ENCODE assay signal across 8 cellular contexts in genomic region chr1:246566128-246566807, GRCh38. TPM values are rescaled to one million over a fixed set of nuclear protein-coding genes. Genes with fewer than 3 reads are reported as not detected.
A peak's percentile ranks its signal among the peaks of the same experiment; 100 is the strongest.
DNase-seq lines count a peak whose midpoint lies in the region; ATAC-seq and TF ChIP-seq lines count a peak whose summit lies in the region.

Gene CNST, plus strand, starts transcription at chr1:246566456. Its CDS starts 25,107 bp downstream, at chr1:246591563.
Gene TFB2M, minus strand, starts transcription at chr1:246566261. Its CDS starts 123 bp downstream, at chr1:246566138.

- H3K27me3 ChIP-seq in Peyer's patch (no peaks in the 10 kb centered on the region), muscle layer of colon (ENCODE audit: control insufficient read depth in 1 of 2, insufficient read depth in 2 of 2, low read length in 2 of 2) (no peaks in the 10 kb centered on the region)

- peak; percentile 85 to 93 for TF ChIP-seq POLR2A in Peyer's patch (IDR thresholded peaks at IDR 0.05)

- peak; percentile 99 for DNase-seq in DMS53 (lab: John Stamatoyannopoulos, UW)
- peak; percentile 99 for DNase-seq in KBM-7
- peak; percentile 94 to 99 (median 97) for DNase-seq in Peyer's patch
- DNase-seq in activated T-cell treated with anti-CD3 and anti-CD28 coated beads, Interleukin-2, amount 50 U/mL, for 48 hours, result peak; percentile 96 to 98
- DNase-seq in stimulated activated CD8-positive, alpha-beta memory T cell treated with anti-CD3 and anti-CD28 coated beads, Interleukin-7, amount 100 ng/mL, for 24 hours (ENCODE audit: low read depth), result peak; percentile 86

- in situ Hi-C loops in KBM-7 (cut with MboI; ENCODE audit: low pct_unique_long_range_greater_than_20kb, low sequenced_read_pairs), result no loop called here

- peak within 1 kb of the TSS; percentile 67 for H3K9ac ChIP-seq in muscle layer of colon (ENCODE audit: low read length)

- peak in 1 of 6 experiments; percentile 11 for TF ChIP-seq CTCF in Peyer's patch (IDR thresholded peaks at IDR 0.05)

- peak within 1 kb of the TSS; percentile 75 to 99 (median 88) for H3K4me3 ChIP-seq in Peyer's patch
- peak within 1 kb of the TSS; percentile 92 to 100 for H3K4me3 ChIP-seq in muscle layer of colon (ENCODE audit: low read depth in 1 of 2, low read length in 2 of 2)

- H3K36me3 ChIP-seq in Peyer's patch, result peaks cover 0 to 13% (median 0%) of the 10 kb centered on the region in 3 donors
- H3K36me3 ChIP-seq in muscle layer of colon (ENCODE audit: insufficient read depth, low read length), result peaks cover 3% of the 10 kb centered on the region

- ATAC-seq in GM21717 (IDR thresholded peaks at IDR 0.05; ENCODE audit: unreplicated experiment) (peak; percentile 95), esophagus mucosa (peak; percentile 99)

- H3K9me3 ChIP-seq in Peyer's patch (no peaks in the 10 kb centered on the region), muscle layer of colon (ENCODE audit: low read length) (no peaks in the 10 kb centered on the region)

- H3K4me1 ChIP-seq in Peyer's patch, result peaks cover 0 to 55% (median 9%) of the 10 kb centered on the region in 4 donors
- H3K4me1 ChIP-seq in muscle layer of colon (ENCODE audit: insufficient read depth, low read length), result peaks cover 40% of the 10 kb centered on the region

- H3K27ac ChIP-seq in Peyer's patch (peak within 1 kb of the TSS; percentile 92 to 98 (median 96)), muscle layer of colon (ENCODE audit: low read depth, low read length) (peak within 1 kb of the TSS; percentile 95)

RNA-seq across cellular contexts. Expression of gene CNST, which starts in this region (rescaled TPM):
- 10 to 100 TPM; 62.0 to 75.7 (median 69.8) TPM for total RNA-seq in Peyer's patch
- total RNA-seq in esophagus mucosa, result 13.5 TPM

RNA-seq across cellular contexts. Expression of gene TFB2M, which starts in this region (rescaled TPM):
- total RNA-seq in Peyer's patch, result 1 to 10 TPM; 5.6 to 8.4 (median 6.5) TPM
- 8.2 TPM for total RNA-seq in esophagus mucosa

Comparison
In these comparisons a context has a peak if more than half of its experiments do, and no peak if none do; other contexts are left out.
1. Peak in every context shown above with its lines: DNase-seq, ATAC-seq, H3K4me3 ChIP-seq and H3K27ac ChIP-seq.